37 cellular contexts compared by ENCODE assay signal in genomic region chr18:43420091-43420490, GRCh38.
"Had no signal": no experiment of that assay in that cellular context is flagged by ENCODE, and none has a peak within 500 bp of the region (broad histone marks: within the 10 kb centered on the region; RNA-seq: fewer than 3 reads in every experiment).

No MANE protein-coding gene starts in this region.

- ATAC-seq: activated CD4-positive, alpha-beta T cell treated with anti-CD3 and anti-CD28 coated beads for 36 hours; activated CD4-positive, CD25-positive, alpha-beta regulatory T cell treated with anti-CD3 and anti-CD28 coated beads, Interleukin-2, amount 50 U/mL, for 24 hours; activated CD8-positive, alpha-beta memory T cell treated with anti-CD3 and anti-CD28 coated beads, Interleukin-2, amount 10 ng/mL, durations not matched to agents 7 days and 5 days; activated CD8-positive, alpha-beta T cell treated with anti-CD3 and anti-CD28 coated beads, Interleukin-2, amount 10 ng/mL, durations not matched to agents 7 days and 5 days; activated naive CD8-positive, alpha-beta T cell treated with anti-CD3 and anti-CD28 coated beads, Interleukin-2, amount 50 U/mL, for 24 hours; body of pancreas had no signal

- H3K9me3 Mint-ChIP-seq: activated CD4-positive, alpha-beta memory T cell treated with anti-CD3 and anti-CD28 coated beads, Interleukin-2, amount 10 ng/mL, durations not matched to agents 7 days and 5 days; activated naive CD4-positive, alpha-beta T cell treated with anti-CD3 and anti-CD28 coated beads, Interleukin-2, amount 50 U/mL, for 24 hours; activated naive CD8-positive, alpha-beta T cell treated with anti-CD3 and anti-CD28 coated beads, Interleukin-2, amount 50 U/mL, for 24 hours; T-helper 1 cell treated with Interleukin-12 subunit alpha and Interleukin-12 subunit beta and Interleukin-4 antibody, amounts not matched to agents 30 μg/mL and 1 μg/mL, for 36 hours had no signal

- FAIRE-seq: astrocyte, TTC549 had no signal

- H3K4me3 Mint-ChIP-seq: activated CD4-positive, alpha-beta memory T cell treated with anti-CD3 and anti-CD28 coated beads, Interleukin-2, amount 10 ng/mL, durations not matched to agents 7 days and 5 days; activated CD4-positive, alpha-beta T cell treated with anti-CD3 and anti-CD28 coated beads for 36 hours; activated CD4-positive, alpha-beta T cell treated with anti-CD3 and anti-CD28 coated beads, Interleukin-2, amount 10 ng/mL, durations not matched to agents 7 days and 5 days; activated CD8-positive, alpha-beta memory T cell treated with anti-CD3 and anti-CD28 coated beads, Interleukin-2, amount 10 ng/mL, durations not matched to agents 7 days and 5 days; activated CD8-positive, alpha-beta T cell treated with anti-CD3 and anti-CD28 coated beads, Interleukin-2, amount 10 ng/mL, durations not matched to agents 7 days and 5 days; activated naive CD4-positive, alpha-beta T cell treated with anti-CD3 and anti-CD28 coated beads, Interleukin-2, amount 10 ng/mL, durations not matched to agents 7 days and 5 days; activated naive CD4-positive, alpha-beta T cell treated with anti-CD3 and anti-CD28 coated beads, Interleukin-2, amount 50 U/mL, for 24 hours; activated naive CD8-positive, alpha-beta T cell; activated naive CD8-positive, alpha-beta T cell treated with anti-CD3 and anti-CD28 coated beads, Interleukin-2, amount 10 ng/mL, durations not matched to agents 7 days and 5 days; activated naive CD8-positive, alpha-beta T cell treated with anti-CD3 and anti-CD28 coated beads, Interleukin-2, amount 50 U/mL, for 24 hours; activated T-cell treated with anti-CD3 and anti-CD28 coated beads, Interleukin-2, amount 50 U/mL, for 24 hours; T-helper 1 cell treated with Interleukin-12 subunit alpha and Interleukin-12 subunit beta and Interleukin-4 antibody, amounts not matched to agents 30 μg/mL and 1 μg/mL, for 36 hours; T-helper 2 cell treated with Interferon-gamma antibody and Interleukin-4, amounts not matched to agents 5 μg/mL and 100 μg/mL, for 36 hours had no signal

- H3K4me3 ChIP-seq: body of pancreas, breast epithelium had no signal

- H3K27ac Mint-ChIP-seq: activated CD4-positive, alpha-beta memory T cell treated with anti-CD3 and anti-CD28 coated beads, Interleukin-2, amount 10 ng/mL, durations not matched to agents 7 days and 5 days; activated CD4-positive, alpha-beta T cell treated with anti-CD3 and anti-CD28 coated beads for 36 hours; activated CD4-positive, alpha-beta T cell treated with anti-CD3 and anti-CD28 coated beads, Interleukin-2, amount 10 ng/mL, durations not matched to agents 7 days and 5 days; activated CD8-positive, alpha-beta memory T cell treated with anti-CD3 and anti-CD28 coated beads, Interleukin-2, amount 10 ng/mL, durations not matched to agents 7 days and 5 days; activated CD8-positive, alpha-beta T cell treated with anti-CD3 and anti-CD28 coated beads, Interleukin-2, amount 10 ng/mL, durations not matched to agents 7 days and 5 days; activated naive CD4-positive, alpha-beta T cell treated with anti-CD3 and anti-CD28 coated beads, Interleukin-2, amount 10 ng/mL, durations not matched to agents 7 days and 5 days; activated naive CD4-positive, alpha-beta T cell treated with anti-CD3 and anti-CD28 coated beads, Interleukin-2, amount 50 U/mL, for 24 hours; activated naive CD8-positive, alpha-beta T cell; activated naive CD8-positive, alpha-beta T cell treated with anti-CD3 and anti-CD28 coated beads, Interleukin-2, amount 10 ng/mL, durations not matched to agents 7 days and 5 days; activated naive CD8-positive, alpha-beta T cell treated with anti-CD3 and anti-CD28 coated beads, Interleukin-2, amount 50 U/mL, for 24 hours; activated T-cell treated with anti-CD3 and anti-CD28 coated beads, Interleukin-2, amount 50 U/mL, for 24 hours; activated T-helper 2 cell treated with anti-CD3 and anti-CD28 coated beads, Interferon-gamma antibody, Interleukin-2, Interleukin-4, amounts not matched to agents 10 μg/mL and 5 μg/mL and 100 μg/mL, durations not matched to agents 14 hours and 24 hours and 36 hours; T-helper 1 cell treated with Interleukin-12 subunit alpha and Interleukin-12 subunit beta and Interleukin-4 antibody, amounts not matched to agents 30 μg/mL and 1 μg/mL, for 36 hours; T-helper 2 cell treated with Interferon-gamma antibody and Interleukin-4, amounts not matched to agents 5 μg/mL and 100 μg/mL, for 36 hours had no signal

- H3K4me1 ChIP-seq: body of pancreas, breast epithelium had no signal

- H3K36me3 ChIP-seq: brain microvascular endothelial cell, breast epithelium had no signal

- H3K27me3 Mint-ChIP-seq: activated CD4-positive, alpha-beta memory T cell treated with anti-CD3 and anti-CD28 coated beads, Interleukin-2, amount 10 ng/mL, durations not matched to agents 7 days and 5 days; activated CD4-positive, alpha-beta T cell treated with anti-CD3 and anti-CD28 coated beads for 36 hours; activated CD4-positive, alpha-beta T cell treated with anti-CD3 and anti-CD28 coated beads, Interleukin-2, amount 10 ng/mL, durations not matched to agents 7 days and 5 days; activated CD8-positive, alpha-beta memory T cell treated with anti-CD3 and anti-CD28 coated beads, Interleukin-2, amount 10 ng/mL, durations not matched to agents 7 days and 5 days; activated naive CD4-positive, alpha-beta T cell treated with anti-CD3 and anti-CD28 coated beads, Interleukin-2, amount 10 ng/mL, durations not matched to agents 7 days and 5 days; activated naive CD4-positive, alpha-beta T cell treated with anti-CD3 and anti-CD28 coated beads, Interleukin-2, amount 50 U/mL, for 24 hours; activated naive CD8-positive, alpha-beta T cell; activated naive CD8-positive, alpha-beta T cell treated with anti-CD3 and anti-CD28 coated beads, Interleukin-2, amount 10 ng/mL, durations not matched to agents 7 days and 5 days; activated naive CD8-positive, alpha-beta T cell treated with anti-CD3 and anti-CD28 coated beads, Interleukin-2, amount 50 U/mL, for 24 hours; activated T-cell treated with anti-CD3 and anti-CD28 coated beads, Interleukin-2, amount 50 U/mL, for 24 hours had no signal

- H3K27me3 ChIP-seq: body of pancreas, brain microvascular endothelial cell, breast epithelium had no signal

- H3K9me3 ChIP-seq: body of pancreas, breast epithelium had no signal

- DNase-seq: activated CD4-positive, alpha-beta memory T cell treated with anti-CD3 and anti-CD28 coated beads, Interleukin-2, amount 10 ng/mL, durations not matched to agents 7 days and 5 days; activated CD4-positive, alpha-beta T cell treated with anti-CD3 and anti-CD28 coated beads for 1 hour; activated CD4-positive, alpha-beta T cell treated with anti-CD3 and anti-CD28 coated beads for 36 hours; activated CD4-positive, alpha-beta T cell treated with anti-CD3 and anti-CD28 coated beads for 48 hours; activated CD4-positive, alpha-beta T cell treated with anti-CD3 and anti-CD28 coated beads, Interleukin-2, amount 10 ng/mL, durations not matched to agents 7 days and 5 days; activated CD4-positive, alpha-beta T cell treated with anti-CD3 and anti-CD28 coated beads, Interleukin-2, amount 50 U/mL, for 48 hours; activated CD4-positive, CD25-positive, alpha-beta regulatory T cell; activated CD8-positive, alpha-beta memory T cell treated with anti-CD3 and anti-CD28 coated beads for 24 hours; activated CD8-positive, alpha-beta memory T cell treated with anti-CD3 and anti-CD28 coated beads, Interleukin-2, amount 10 ng/mL, durations not matched to agents 7 days and 5 days; activated CD8-positive, alpha-beta memory T cell treated with anti-CD3 and anti-CD28 coated beads, Interleukin-2, amount 50 U/mL, for 48 hours; activated CD8-positive, alpha-beta T cell treated with anti-CD3 and anti-CD28 coated beads, Interleukin-2, amount 10 ng/mL, durations not matched to agents 7 days and 5 days; activated effector memory CD4-positive, alpha-beta T cell treated with Interleukin-2 at 50 U/mL for 16 hours; activated gamma-delta T cell; activated naive CD4-positive, alpha-beta T cell treated with anti-CD3 and anti-CD28 coated beads, Interleukin-2, amount 10 ng/mL, durations not matched to agents 7 days and 5 days; activated naive CD4-positive, alpha-beta T cell treated with Interleukin-2 at 50 U/mL for 16 hours; activated naive CD8-positive, alpha-beta T cell treated with anti-CD3 and anti-CD28 coated beads, Interleukin-2, amount 10 ng/mL, durations not matched to agents 7 days and 5 days; activated naive CD8-positive, alpha-beta T cell treated with anti-CD3 and anti-CD28 coated beads, Interleukin-2, amount 50 U/mL, for 24 hours; activated T-cell treated with anti-CD3 and anti-CD28 coated beads, Interleukin-2, amount 50 U/mL, for 24 hours; activated T-cell treated with anti-CD3 and anti-CD28 coated beads, Interleukin-2, amount 50 U/mL, for 48 hours; amniotic stem cell; aorta; body of pancreas; brain microvascular endothelial cell; central memory CD4-positive, alpha-beta T cell; T-helper 1 cell; T-helper 2 cell; T-helper 9 cell had no signal

- H3K27ac ChIP-seq: body of pancreas, brain microvascular endothelial cell, breast epithelium, VCaP had no signal

- H3K36me3 Mint-ChIP-seq: activated CD8-positive, alpha-beta memory T cell treated with anti-CD3 and anti-CD28 coated beads, Interleukin-2, amount 10 ng/mL, durations not matched to agents 7 days and 5 days; activated naive CD4-positive, alpha-beta T cell treated with anti-CD3 and anti-CD28 coated beads, Interleukin-2, amount 10 ng/mL, durations not matched to agents 7 days and 5 days; activated naive CD4-positive, alpha-beta T cell treated with anti-CD3 and anti-CD28 coated beads, Interleukin-2, amount 50 U/mL, for 24 hours; activated naive CD8-positive, alpha-beta T cell treated with anti-CD3 and anti-CD28 coated beads, Interleukin-2, amount 10 ng/mL, durations not matched to agents 7 days and 5 days had no signal

- H3K4me1 Mint-ChIP-seq: activated CD4-positive, alpha-beta memory T cell treated with anti-CD3 and anti-CD28 coated beads, Interleukin-2, amount 10 ng/mL, durations not matched to agents 7 days and 5 days; activated CD4-positive, alpha-beta T cell treated with anti-CD3 and anti-CD28 coated beads for 36 hours; activated CD4-positive, alpha-beta T cell treated with anti-CD3 and anti-CD28 coated beads, Interleukin-2, amount 10 ng/mL, durations not matched to agents 7 days and 5 days; activated CD8-positive, alpha-beta memory T cell treated with anti-CD3 and anti-CD28 coated beads, Interleukin-2, amount 10 ng/mL, durations not matched to agents 7 days and 5 days; activated naive CD4-positive, alpha-beta T cell treated with anti-CD3 and anti-CD28 coated beads, Interleukin-2, amount 10 ng/mL, durations not matched to agents 7 days and 5 days; activated naive CD4-positive, alpha-beta T cell treated with anti-CD3 and anti-CD28 coated beads, Interleukin-2, amount 50 U/mL, for 24 hours; activated naive CD8-positive, alpha-beta T cell treated with anti-CD3 and anti-CD28 coated beads, Interleukin-2, amount 10 ng/mL, durations not matched to agents 7 days and 5 days; activated naive CD8-positive, alpha-beta T cell treated with anti-CD3 and anti-CD28 coated beads, Interleukin-2, amount 50 U/mL, for 24 hours had no signal
